15 cellular contexts compared by ENCODE assay signal in genomic region chr9:108130896-108131295, GRCh38.
DNase-seq lines count a peak whose midpoint lies in the region; ATAC-seq and TF ChIP-seq lines count a peak whose summit lies in the region.
"Had no signal": no experiment of that assay in that cellular context is flagged by ENCODE, and none has a peak within 500 bp of the region (broad histone marks: within the 10 kb centered on the region; RNA-seq: fewer than 3 reads in every experiment).

No MANE protein-coding gene starts in this region.

- H3K27ac ChIP-seq in breast epithelium: no peak overlapping the region
- peak overlapping the region in 3 of 5 donors; percentile 9 to 66 (median 21) for H3K27ac ChIP-seq in stomach

- TF ChIP-seq EP300 in stomach (IDR thresholded peaks at IDR 0.05): no peak

- H3K4me3 Mint-ChIP-seq in stimulated activated naive CD8-positive, alpha-beta T cell treated with anti-CD3 and anti-CD28 coated beads, Interleukin-15, amount 100 ng/mL, for 72 hours: no peak overlapping the region
- H3K4me3 Mint-ChIP-seq: CD4-positive, CD25-positive, alpha-beta regulatory T cell had no signal

- H3K9me3 ChIP-seq in breast epithelium (no peaks in the 10 kb centered on the region), stomach (no peaks in the 10 kb centered on the region)

- intact Hi-C loops in breast epithelium (cut with DNase I; ENCODE audit: low total_unique reads) (no loop called here), stomach (cut with DNase I; ENCODE audit: low total_unique reads) (no loop called here)

- no peak overlapping the region for H3K27ac Mint-ChIP-seq in stimulated activated naive CD8-positive, alpha-beta T cell treated with anti-CD3 and anti-CD28 coated beads, Interleukin-15, amount 100 ng/mL, for 72 hours
- H3K27ac Mint-ChIP-seq: CD4-positive, CD25-positive, alpha-beta regulatory T cell had no signal

- H3K36me3 ChIP-seq in breast epithelium (no peaks in the 10 kb centered on the region), stomach (no peaks in the 10 kb centered on the region)

- no peaks in the 10 kb centered on the region for H3K27me3 Mint-ChIP-seq in stimulated activated naive CD8-positive, alpha-beta T cell treated with anti-CD3 and anti-CD28 coated beads, Interleukin-15, amount 100 ng/mL, for 72 hours
- H3K27me3 Mint-ChIP-seq: CD4-positive, CD25-positive, alpha-beta regulatory T cell had no signal

- ATAC-seq in stimulated activated naive CD8-positive, alpha-beta T cell treated with anti-CD3 and anti-CD28 coated beads, Interleukin-15, amount 100 ng/mL, for 72 hours: no peak

- H3K4me1 ChIP-seq in breast epithelium (no peaks in the 10 kb centered on the region), stomach (peaks cover 0 to 32% (median 2%) of the 10 kb centered on the region in 4 donors)

- no peaks in the 10 kb centered on the region for H3K27me3 ChIP-seq in breast epithelium
- no peaks in the 10 kb centered on the region for H3K27me3 ChIP-seq in stomach

- WGBS in stomach, 5 donors: 36 to 69% (median 43%) methylated on average over 2 of the region's 2 CpGs

- H3K9me3 Mint-ChIP-seq in stimulated activated naive CD8-positive, alpha-beta T cell treated with anti-CD3 and anti-CD28 coated beads, Interleukin-15, amount 100 ng/mL, for 72 hours: peaks cover 0 to 12% of the 10 kb centered on the region in 2 donors

- in situ Hi-C loops in T47D (cut with HindIII; ENCODE audit: low pct_unique_long_range_greater_than_20kb, low sequenced_read_pairs): no loop called here

- peak; percentile 11 to 91 for DNase-seq in T47D (ENCODE audit: low read depth in 1 of 2, low spot score in 1 of 2)
- DNase-seq in breast epithelium (ENCODE audit: low spot score in 2 of 2): no peak
- DNase-seq in NCI-H2029 (lab: John Stamatoyannopoulos, UW): peak; percentile 80
- peak; percentile 75 for DNase-seq in NCI-H748 (lab: John Stamatoyannopoulos, UW; ENCODE audit: unreplicated experiment)
- DNase-seq in stomach: peak; percentile 33
- no peak for DNase-seq in stimulated activated CD4-positive, alpha-beta T cell treated with anti-CD3 and anti-CD28 coated beads, Interleukin-2, amount 100 ng/mL, for 48 hours
- DNase-seq in dermis blood vessel endothelial cell: no peak
- DNase-seq in stimulated activated naive CD8-positive, alpha-beta T cell treated with anti-CD3 and anti-CD28 coated beads, Interleukin-15, amount 100 ng/mL, for 72 hours: no peak
- DNase-seq: ACHN; Calu3; CD4-positive, CD25-positive, alpha-beta regulatory T cell; Karpas-422; NCI-H1436; NCI-H226; RPMI8226 had no signal

- TF ChIP-seq POLR2A in breast epithelium (IDR thresholded peaks at IDR 0.05) (no peak), stomach (IDR thresholded peaks at IDR 0.05) (no peak)

- TF ChIP-seq CTCF in breast epithelium (IDR thresholded peaks at IDR 0.05) (no peak), stomach (IDR thresholded peaks at IDR 0.05) (no peak)

- no peaks in the 10 kb centered on the region for H3K4me1 Mint-ChIP-seq in stimulated activated naive CD8-positive, alpha-beta T cell treated with anti-CD3 and anti-CD28 coated beads, Interleukin-15, amount 100 ng/mL, for 72 hours
- H3K4me1 Mint-ChIP-seq: CD4-positive, CD25-positive, alpha-beta regulatory T cell had no signal

- H3K4me3 ChIP-seq in breast epithelium (no peak overlapping the region), stomach (no peak overlapping the region)

Comparison
In these comparisons a context has a peak if more than half of its experiments do, and no peak if none do; other contexts are left out.
1. DNase-seq: peak in T47D (2 of 2), NCI-H2029 (single experiment), NCI-H748 (single experiment) and stomach (single experiment); none in breast epithelium (0 of 2), stimulated activated CD4-positive, alpha-beta T cell treated with anti-CD3 and anti-CD28 coated beads, Interleukin-2, amount 100 ng/mL, for 48 hours (0 of 2), dermis blood vessel endothelial cell (single experiment) and stimulated activated naive CD8-positive, alpha-beta T cell treated with anti-CD3 and anti-CD28 coated beads, Interleukin-15, amount 100 ng/mL, for 72 hours (0 of 2).
2. H3K27ac ChIP-seq: peak in stomach (3 of 5); none in breast epithelium (0 of 2).